ENCODE assay signal across 23 cellular contexts in genomic region chr1:207243756-207244408, GRCh38.
DNase-seq lines count a peak whose midpoint lies in the region; ATAC-seq and TF ChIP-seq lines count a peak whose summit lies in the region.
"Had no signal": no experiment of that assay in that cellular context is flagged by ENCODE, and none has a peak within 500 bp of the region (broad histone marks: within the 10 kb centered on the region; RNA-seq: fewer than 3 reads in every experiment).

No MANE protein-coding gene starts in this region.

- H3K79me2 ChIP-seq in osteoblast (ENCODE audit: insufficient read depth, low read length) = no peaks in the 10 kb centered on the region

- H3K4me1 ChIP-seq in osteoblast (ENCODE audit: insufficient read depth, low read length) = no peaks in the 10 kb centered on the region
- no peaks in the 10 kb centered on the region for H3K4me1 ChIP-seq in effector memory CD4-positive, alpha-beta T cell (ENCODE audit: control insufficient read depth, insufficient read depth, low read length, poor library complexity, severe bottlenecking)

- no peak overlapping the region for H3K4me3 ChIP-seq in astrocyte of the spinal cord (ENCODE audit: low read depth, low read length)
- no peak overlapping the region for H3K4me3 ChIP-seq in osteoblast (ENCODE audit: insufficient read depth, low read length)
- H3K4me3 ChIP-seq in effector memory CD4-positive, alpha-beta T cell (ENCODE audit: insufficient read depth, low read depth, low read length, poor library complexity, severe bottlenecking) = no peak overlapping the region
- H3K4me3 ChIP-seq: pancreas, thoracic aorta had no signal

- H3K27ac ChIP-seq in osteoblast (ENCODE audit: low read depth, low read length) = peak overlapping the region; percentile 47
- H3K27ac ChIP-seq in effector memory CD4-positive, alpha-beta T cell (ENCODE audit: insufficient read depth, low read length, poor library complexity, severe bottlenecking) = no peak overlapping the region
- H3K27ac ChIP-seq: pancreas, thoracic aorta had no signal

- no peak for TF ChIP-seq CTCF in astrocyte of the spinal cord (IDR thresholded peaks at IDR 0.05; ENCODE audit: low read depth, low read length)
- TF ChIP-seq CTCF in osteoblast (IDR thresholded peaks at IDR 0.05; ENCODE audit: extremely low read depth, low read depth, low read length) = no peak
- no peak for TF ChIP-seq CTCF in GM13977 (IDR thresholded peaks at IDR 0.05; ENCODE audit: extremely low read depth, insufficient read depth, missing control alignments)

- H2AFZ ChIP-seq in osteoblast (ENCODE audit: low read length) = no peak overlapping the region

- no peaks in the 10 kb centered on the region for H3K36me3 ChIP-seq in osteoblast (ENCODE audit: insufficient read depth, low read length)
- no peaks in the 10 kb centered on the region for H3K36me3 ChIP-seq in effector memory CD4-positive, alpha-beta T cell (ENCODE audit: control insufficient read depth, insufficient read depth, low read length)
- H3K36me3 ChIP-seq: pancreas, thoracic aorta had no signal

- ATAC-seq in GM21723 (IDR thresholded peaks at IDR 0.05; ENCODE audit: unreplicated experiment) (no peak), HG02623 (IDR thresholded peaks at IDR 0.05; ENCODE audit: unreplicated experiment) (no peak)
- ATAC-seq: pancreas had no signal

- in situ Hi-C loops in Caki2 (cut with HindIII; ENCODE audit: low pct_unique_long_range_greater_than_20kb, low sequenced_read_pairs) (no loop called here), astrocyte of the spinal cord (cut with HindIII; ENCODE audit: low sequenced_read_pairs) (no loop called here), GM13977 (cut with MboI; ENCODE audit: low pct_unique_long_range_greater_than_20kb, low sequenced_read_pairs, unreplicated experiment) (no loop called here)

- no peaks in the 10 kb centered on the region for H4K20me1 ChIP-seq in osteoblast (ENCODE audit: insufficient read depth, low read length)

- no peaks in the 10 kb centered on the region for H3K9me3 ChIP-seq in osteoblast (ENCODE audit: low read depth, low read length)
- H3K9me3 ChIP-seq in effector memory CD4-positive, alpha-beta T cell (ENCODE audit: control insufficient read depth, low read length) = no peaks in the 10 kb centered on the region
- H3K9me3 ChIP-seq: pancreas, thoracic aorta had no signal

- DNase-seq in Caki2 (ENCODE audit: low read depth) (peak; percentile 44), LHCN-M2 (ENCODE audit: low read depth) (peak; percentile 38), astrocyte of the spinal cord (ENCODE audit: low read depth, low spot score) (peak; percentile 68), osteoblast (ENCODE audit: insufficient read length, low spot score, missing footprints) (no peak), GM13977 (ENCODE audit: low spot score) (no peak)
- no peak for DNase-seq in effector memory CD4-positive, alpha-beta T cell
- DNase-seq: activated CD4-positive, alpha-beta T cell treated with anti-CD3 and anti-CD28 coated beads, Interleukin-2, amount 50 U/mL, for 48 hours; activated CD4-positive, CD25-positive, alpha-beta regulatory T cell; activated CD8-positive, alpha-beta memory T cell treated with anti-CD3 and anti-CD28 coated beads, Interleukin-2, amount 50 U/mL, for 4 hours; activated naive CD8-positive, alpha-beta T cell treated with anti-CD3 and anti-CD28 coated beads for 36 hours; CD4-positive, CD25-positive, alpha-beta regulatory T cell; foreskin melanocyte; hippocampal formation; immature natural killer cell; NCI-H1105 treated with DMSO at 0.1 percent for 48 hours; NCI-H2029; NCI-H345; NCI-H82; pancreas; stimulated activated naive CD4-positive, alpha-beta T cell treated with Interleukin-2 at 50 U/mL for 16 hours had no signal

- H3K4me2 ChIP-seq in osteoblast (ENCODE audit: insufficient read depth, low read length) = peak overlapping the region; percentile 22

- no peaks in the 10 kb centered on the region for H3K27me3 ChIP-seq in osteoblast (ENCODE audit: insufficient read depth, low read length)
- no peaks in the 10 kb centered on the region for H3K27me3 ChIP-seq in effector memory CD4-positive, alpha-beta T cell (replicated peaks; ENCODE audit: control insufficient read depth, insufficient read depth, low read length, poor library complexity, severe bottlenecking)
- H3K27me3 ChIP-seq: pancreas had no signal

Comparison
In these comparisons a context has a peak if more than half of its experiments do, and no peak if none do; other contexts are left out.
1. DNase-seq: peak in Caki2 (single experiment), LHCN-M2 (single experiment) and astrocyte of the spinal cord (single experiment); none in osteoblast (single experiment), GM13977 (single experiment) and effector memory CD4-positive, alpha-beta T cell (0 of 3).